In genomic region chr15:36943496-36944361, GRCh38 we compare ENCODE assay signal across 16 cellular contexts.
A peak's percentile ranks its signal among the peaks of the same experiment; 100 is the strongest.
DNase-seq lines count a peak whose midpoint lies in the region; ATAC-seq and TF ChIP-seq lines count a peak whose summit lies in the region.
"Had no signal": no experiment of that assay in that cellular context is flagged by ENCODE, and none has a peak within 500 bp of the region (broad histone marks: within the 10 kb centered on the region; RNA-seq: fewer than 3 reads in every experiment).

No MANE protein-coding gene starts in this region.

- no peak overlapping the region for H3K56ac ChIP-seq in H9 (ENCODE audit: insufficient read length, low read depth, low read length)

- H3K4me1 ChIP-seq in H9 (ENCODE audit: insufficient read depth, low read length) (no peaks in the 10 kb centered on the region), endodermal cell (ENCODE audit: control insufficient read depth, insufficient read depth, low read length) (peaks cover 14% of the 10 kb centered on the region)
- H3K4me1 ChIP-seq: BLaER1 treated with 17β-estradiol and CSF1 and Interleukin-3, amounts not matched to agents 10 nM and 100 nM; SJSA1 had no signal

- no peak overlapping the region for H2BK120ac ChIP-seq in H9 (ENCODE audit: low read depth, low read length, poor library complexity, severe bottlenecking)

- H4K20me1 ChIP-seq in H9 (ENCODE audit: control insufficient read depth, insufficient read depth, insufficient read length), result no peaks in the 10 kb centered on the region
- H4K20me1 ChIP-seq: BLaER1 treated with 17β-estradiol and CSF1 and Interleukin-3, amounts not matched to agents 10 nM and 100 nM had no signal

- no peak overlapping the region for H3T11ph ChIP-seq in H9 (ENCODE audit: low read length)

- no peaks in the 10 kb centered on the region for H3K23me2 ChIP-seq in H9 (ENCODE audit: insufficient read length, low read depth, low read length, poor library complexity, severe bottlenecking)

- H2BK12ac ChIP-seq in H9 (ENCODE audit: insufficient read length, low read depth, low read length), result no peak overlapping the region

- H3K27me3 ChIP-seq in H9 (ENCODE audit: insufficient read depth, low read length) (no peaks in the 10 kb centered on the region), endodermal cell (ENCODE audit: control insufficient read depth, insufficient read depth, low read length, poor library complexity, severe bottlenecking) (peaks cover 69% of the 10 kb centered on the region)
- H3K27me3 ChIP-seq: BLaER1 treated with 17β-estradiol and CSF1 and Interleukin-3, amounts not matched to agents 10 nM and 100 nM; SJSA1 had no signal

- H3K4me1 Mint-ChIP-seq in H9, result peaks cover 27 to 40% of the 10 kb centered on the region in 2 experiments
- peaks cover 74% of the 10 kb centered on the region for H3K4me1 Mint-ChIP-seq in endodermal cell
- H3K4me1 Mint-ChIP-seq in mesothelial cell of epicardium, result peaks cover 72% of the 10 kb centered on the region
- H3K4me1 Mint-ChIP-seq in activated CD8-positive, alpha-beta T cell treated with anti-CD3 and anti-CD28 coated beads for 36 hours (ENCODE audit: low read depth), result no peaks in the 10 kb centered on the region
- H3K4me1 Mint-ChIP-seq: CD8-positive, alpha-beta memory T cell had no signal

- H3K4ac ChIP-seq in H9 (ENCODE audit: low read depth, low read length), result no peak overlapping the region

- no peak overlapping the region for H3K23ac ChIP-seq in H9 (ENCODE audit: insufficient read length, low read depth, low read length)

- H4K8ac ChIP-seq in H9 (replicated peaks; ENCODE audit: insufficient read length, low read depth, low read length), result no peak overlapping the region

- H3K27ac ChIP-seq in H9 (ENCODE audit: insufficient read length, low read depth, low read length) (no peak overlapping the region), endodermal cell (ENCODE audit: low read depth, low read length) (peak overlapping the region; percentile 39)
- H3K27ac ChIP-seq: BLaER1 treated with 17β-estradiol and CSF1 and Interleukin-3, amounts not matched to agents 10 nM and 100 nM; SJSA1 had no signal

- no peak overlapping the region for H4K5ac ChIP-seq in H9 (ENCODE audit: insufficient read length, low read depth, low read length)

- DNase-seq in H9 (no peak), amniotic epithelial cell (ENCODE audit: low read depth) (peak; percentile 38), endodermal cell (no peak), mesothelial cell of epicardium (ENCODE audit: low spot score in 2 of 2, unreplicated experiment in 2 of 2) (no peak), SK-N-DZ (ENCODE audit: low spot score) (no peak), NCI-H1417 (lab: John Stamatoyannopoulos, UW) (no peak)
- DNase-seq in activated CD8-positive, alpha-beta T cell treated with anti-CD3 and anti-CD28 coated beads for 36 hours, result no peak
- DNase-seq: CD8-positive, alpha-beta memory T cell; DND-41; H7; NCI-H1930; NCI-H2171; NCI-H774 had no signal

- intact Hi-C loops in activated CD8-positive, alpha-beta T cell treated with anti-CD3 and anti-CD28 coated beads for 36 hours (cut with micrococcal nuclease), result no loop called here

- H3K18ac ChIP-seq in H9 (ENCODE audit: insufficient read length, low read depth, low read length), result no peak overlapping the region

- H2BK20ac ChIP-seq in H9 (ENCODE audit: low read depth, low read length, poor library complexity, severe bottlenecking), result no peak overlapping the region

- H2BK15ac ChIP-seq in H9 (ENCODE audit: low read depth, low read length), result no peak overlapping the region

- H3K36me3 ChIP-seq in endodermal cell (ENCODE audit: control insufficient read depth, insufficient read depth, low read length), result no peaks in the 10 kb centered on the region
- H3K36me3 ChIP-seq: BLaER1 treated with 17β-estradiol and CSF1 and Interleukin-3, amounts not matched to agents 10 nM and 100 nM; SJSA1 had no signal

- H3K4me3 ChIP-seq in endodermal cell (ENCODE audit: low read length), result no peak overlapping the region
- H3K4me3 ChIP-seq: BLaER1 treated with 17β-estradiol and CSF1 and Interleukin-3, amounts not matched to agents 10 nM and 100 nM; SJSA1 had no signal

- H3K9ac ChIP-seq in H9 (ENCODE audit: extremely low read depth, insufficient read length, low read length), result no peak overlapping the region
- no peak overlapping the region for H3K9ac ChIP-seq in endodermal cell (ENCODE audit: extremely low read depth, low read length, poor library complexity, severe bottlenecking)
- H3K9ac ChIP-seq: BLaER1 treated with 17β-estradiol and CSF1 and Interleukin-3, amounts not matched to agents 10 nM and 100 nM had no signal

- CTCF ChIA-PET in activated CD8-positive, alpha-beta T cell treated with anti-CD3 and anti-CD28 coated beads for 36 hours (lab: Charles Lee), result no interaction called here

- H3K79me2 ChIP-seq in H9 (ENCODE audit: insufficient read depth, low read length), result no peaks in the 10 kb centered on the region

- H2AFZ ChIP-seq in H9 (ENCODE audit: low read length), result no peak overlapping the region

- ATAC-seq in activated CD8-positive, alpha-beta T cell treated with anti-CD3 and anti-CD28 coated beads for 36 hours, result no peak
- no peak for ATAC-seq in GM18873 (IDR thresholded peaks at IDR 0.05; ENCODE audit: low FRiP score, unreplicated experiment)

- H3K79me1 ChIP-seq in H9 (ENCODE audit: insufficient read depth, low read depth, low read length, poor library complexity, severe bottlenecking), result no peaks in the 10 kb centered on the region

- no peak for TF ChIP-seq CTCF in H9 (conservative IDR thresholded peaks at IDR 0.05)
- TF ChIP-seq CTCF in endodermal cell (conservative IDR thresholded peaks at IDR 0.05), result no peak
- TF ChIP-seq CTCF in mesothelial cell of epicardium (IDR thresholded peaks at IDR 0.05; ENCODE audit: unreplicated experiment), result no peak
- TF ChIP-seq CTCF in activated CD8-positive, alpha-beta T cell treated with anti-CD3 and anti-CD28 coated beads for 36 hours (IDR thresholded peaks at IDR 0.05), result no peak

- no peaks in the 10 kb centered on the region for H3K36me3 Mint-ChIP-seq in H9 (ENCODE audit: insufficient read depth in 1 of 3, low read depth in 3 of 3)
- no peaks in the 10 kb centered on the region for H3K36me3 Mint-ChIP-seq in endodermal cell (ENCODE audit: low read depth)
- peaks cover 44% of the 10 kb centered on the region for H3K36me3 Mint-ChIP-seq in mesothelial cell of epicardium
- no peaks in the 10 kb centered on the region for H3K36me3 Mint-ChIP-seq in activated CD8-positive, alpha-beta T cell treated with anti-CD3 and anti-CD28 coated beads for 36 hours (ENCODE audit: low read depth)
- H3K36me3 Mint-ChIP-seq: CD8-positive, alpha-beta memory T cell had no signal

- H2AK5ac ChIP-seq in H9 (ENCODE audit: insufficient read length, low read length), result no peak overlapping the region

- H3K27me3 Mint-ChIP-seq in H9 (ENCODE audit: low read depth) (peaks cover 2% of the 10 kb centered on the region; the same call in 1 of the 2 replicates), endodermal cell (ENCODE audit: insufficient read depth) (peaks cover 46% of the 10 kb centered on the region), mesothelial cell of epicardium (ENCODE audit: low read depth) (no peaks in the 10 kb centered on the region)
- peaks cover 5% of the 10 kb centered on the region for H3K27me3 Mint-ChIP-seq in activated CD8-positive, alpha-beta T cell treated with anti-CD3 and anti-CD28 coated beads for 36 hours

- H4K91ac ChIP-seq in H9 (ENCODE audit: insufficient read length, low read depth, low read length), result no peak overlapping the region

- H3K4me2 ChIP-seq in H9 (ENCODE audit: insufficient read depth, insufficient read length, low read length), result no peak overlapping the region
- H3K4me2 ChIP-seq: BLaER1 treated with 17β-estradiol and CSF1 and Interleukin-3, amounts not matched to agents 10 nM and 100 nM had no signal

- H3K9me3 ChIP-seq in H9 (ENCODE audit: control insufficient read depth, low read depth, low read length) (no peaks in the 10 kb centered on the region), endodermal cell (ENCODE audit: control insufficient read depth, low read length) (no peaks in the 10 kb centered on the region)
- H3K9me3 ChIP-seq: BLaER1 treated with 17β-estradiol and CSF1 and Interleukin-3, amounts not matched to agents 10 nM and 100 nM; SJSA1 had no signal

- no CpG with 5 or more reads among the region's 6 CpGs for WGBS in H9 (ENCODE audit: extremely low coverage, insufficient read length, low lambda C conversion rate)
- WGBS in endodermal cell (ENCODE audit: insufficient coverage in 1 of 2, insufficient read length in 1 of 2), 2 experiments, result 81 to 92% methylated on average over 4 to 5 of the region's 6 CpGs

- H3K9me3 Mint-ChIP-seq in H9, result no peaks in the 10 kb centered on the region
- no peaks in the 10 kb centered on the region for H3K9me3 Mint-ChIP-seq in endodermal cell
- no peaks in the 10 kb centered on the region for H3K9me3 Mint-ChIP-seq in mesothelial cell of epicardium
- H3K9me3 Mint-ChIP-seq in activated CD8-positive, alpha-beta T cell treated with anti-CD3 and anti-CD28 coated beads for 36 hours, result no peaks in the 10 kb centered on the region

- POLR2A ChIA-PET in activated CD8-positive, alpha-beta T cell treated with anti-CD3 and anti-CD28 coated beads for 36 hours (lab: Charles Lee), result no interaction called here

- H3K27ac Mint-ChIP-seq in H9, result peak overlapping the region in 2 of 3 experiments; percentile 21 to 88; a peak in 3 of 7 replicates
- H3K27ac Mint-ChIP-seq in endodermal cell, result no peak overlapping the region
- peak overlapping the region; percentile 90 for H3K27ac Mint-ChIP-seq in mesothelial cell of epicardium
- no peak overlapping the region for H3K27ac Mint-ChIP-seq in activated CD8-positive, alpha-beta T cell treated with anti-CD3 and anti-CD28 coated beads for 36 hours
- H3K27ac Mint-ChIP-seq: CD8-positive, alpha-beta memory T cell had no signal

- no peak overlapping the region for H2BK5ac ChIP-seq in H9 (ENCODE audit: insufficient read length, low read length)

- H3K4me3 Mint-ChIP-seq in H9 (no peak overlapping the region), endodermal cell (no peak overlapping the region), mesothelial cell of epicardium (no peak overlapping the region)
- H3K4me3 Mint-ChIP-seq in activated CD8-positive, alpha-beta T cell treated with anti-CD3 and anti-CD28 coated beads for 36 hours, result no peak overlapping the region
- H3K4me3 Mint-ChIP-seq: CD8-positive, alpha-beta memory T cell had no signal

- H3K14ac ChIP-seq in H9 (ENCODE audit: insufficient read depth, low read length), result no peak overlapping the region

Comparison
In these comparisons a context has a peak if more than half of its experiments do, and no peak if none do; other contexts are left out.
1. H3K27ac Mint-ChIP-seq: peak in H9 (2 of 3) and mesothelial cell of epicardium (single experiment); none in endodermal cell (single experiment) and activated CD8-positive, alpha-beta T cell treated with anti-CD3 and anti-CD28 coated beads for 36 hours (single experiment).